ENCODE assay signal across 8 cellular contexts in genomic region chr2:11446733-11447248, GRCh38.
DNase-seq lines count a peak whose midpoint lies in the region; ATAC-seq lines count a peak whose summit lies in the region.

No MANE protein-coding gene starts in this region.

- no peak for ATAC-seq in HG03460 (IDR thresholded peaks at IDR 0.05; ENCODE audit: unreplicated experiment)

- in situ Hi-C loops in KBM-7 (cut with MboI; ENCODE audit: low pct_unique_long_range_greater_than_20kb, low sequenced_read_pairs) (no loop called here), T47D (cut with HindIII; ENCODE audit: low pct_unique_long_range_greater_than_20kb, low sequenced_read_pairs) (no loop called here)

- DNase-seq in DMS79 treated with DMSO at 0.1 percent for 48 hours (lab: John Stamatoyannopoulos, UW) = peak; percentile 41
- no peak for DNase-seq in DMS79 (lab: John Stamatoyannopoulos, UW)
- peak; percentile 71 for DNase-seq in KBM-7
- DNase-seq in SW480 (ENCODE audit: low spot score) = peak; percentile 34
- peak; percentile 6 to 66 for DNase-seq in T47D (ENCODE audit: low read depth in 1 of 2, low spot score in 1 of 2)
- peak; percentile 83 for DNase-seq in iPS-NIHi7 (ENCODE audit: extremely low spot score)
- peak; percentile 14 to 44 (median 16) for DNase-seq in stimulated activated CD4-positive, alpha-beta T cell treated with anti-CD3 and anti-CD28 coated beads, Interleukin-12 subunit alpha, Interleukin-12 subunit beta, amount 100 ng/mL, for 48 hours (ENCODE audit: low read depth in 2 of 3, low spot score in 1 of 3)
